In the genomic region with DNA sequence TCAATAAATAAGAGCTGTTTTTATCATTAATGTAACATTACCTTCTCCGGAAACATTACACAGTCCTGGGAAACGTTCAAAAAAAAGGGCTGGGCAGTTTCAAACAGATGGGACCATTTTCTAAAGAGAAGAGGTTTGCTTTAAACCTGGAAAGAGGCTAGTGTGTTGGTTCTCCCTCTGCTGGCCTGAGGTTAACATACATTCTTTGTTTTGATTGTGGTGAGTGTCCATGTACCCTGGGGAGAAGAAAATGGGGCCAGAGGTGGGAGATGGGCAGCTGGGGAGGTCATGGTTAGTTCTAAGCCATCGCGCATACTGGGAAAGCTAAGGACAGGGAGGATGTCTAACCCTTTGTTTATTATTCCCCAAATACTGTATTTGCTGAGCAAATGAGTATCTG, we compare ENCODE assay signal across 8 cellular contexts.
A peak's percentile ranks its signal among the peaks of the same experiment; 100 is the strongest.
DNase-seq lines count a peak whose midpoint lies in the region; ATAC-seq and TF ChIP-seq lines count a peak whose summit lies in the region.

No MANE protein-coding gene starts in this region.

- no peaks in the 10 kb centered on the region for H3K36me3 Mint-ChIP-seq in WTC11

- CTCF ChIA-PET in WTC11 (lab: Charles Lee), result interaction anchor here (1.2 to 1.7 kb wide), 4 partner anchors 11 to 160 kb away, joined by 3 to 6 read pairs (median 5); no protein-coding TSS in a partner anchor

- POLR2A ChIA-PET in WTC11 (lab: Charles Lee), result no interaction called here

- no peak overlapping the region for H3K4me3 Mint-ChIP-seq in WTC11

- intact Hi-C loops in Right ventricle myocardium inferior (cut with DNase I) (no loop called here), cardiac septum (cut with DNase I) (no loop called here), left ventricle myocardium superior (cut with micrococcal nuclease) (no loop called here)

- H3K27ac Mint-ChIP-seq in WTC11, result no peak overlapping the region

- ATAC-seq in Right ventricle myocardium inferior, result peak; percentile 36
- peak; percentile 68 for ATAC-seq in WTC11
- peak; percentile 74 for ATAC-seq in left ventricle myocardium superior
- ATAC-seq in HG02852 (IDR thresholded peaks at IDR 0.05; ENCODE audit: unreplicated experiment), result no peak

- H3K4me1 Mint-ChIP-seq in WTC11, result peaks cover 35% of the 10 kb centered on the region

- H3K27me3 Mint-ChIP-seq in WTC11 (ENCODE audit: low read depth), result no peaks in the 10 kb centered on the region

- DNase-seq in Right ventricle myocardium inferior (ENCODE audit: missing footprints) (no peak), cardiac septum (ENCODE audit: low spot score) (no peak), WTC11 (ENCODE audit: low spot score) (peak; percentile 15), left ventricle myocardium superior (no peak), activated T-cell treated with anti-CD3 and anti-CD28 coated beads for 4 hours (no peak), NCI-H2196 (lab: John Stamatoyannopoulos, UW; ENCODE audit: unreplicated experiment) (no peak)
- DNase-seq in central memory CD4-positive, alpha-beta T cell, result no peak

- no peaks in the 10 kb centered on the region for H3K9me3 Mint-ChIP-seq in WTC11

- TF ChIP-seq CTCF in WTC11 (IDR thresholded peaks at IDR 0.05), result no peak; the same call in 1 of the 2 replicates

TF ChIP-seq in WTC11, 78 proteins besides CTCF, POLR2A, EP300 and RAD21:
- no peak for TF ChIP-seq USF2 (CRISPR knock-in tag; IDR thresholded peaks at IDR 0.05)
- no peak for TF ChIP-seq FOXP4 (CRISPR knock-in tag; IDR thresholded peaks at IDR 0.05)
- TF ChIP-seq CREM (CRISPR knock-in tag; IDR thresholded peaks at IDR 0.05), result no peak
- no peak for TF ChIP-seq ZNF121 (CRISPR knock-in tag; IDR thresholded peaks at IDR 0.05)
- no peak for TF ChIP-seq GABPB1 (CRISPR knock-in tag; IDR thresholded peaks at IDR 0.05)
- TF ChIP-seq, protein P1, sequence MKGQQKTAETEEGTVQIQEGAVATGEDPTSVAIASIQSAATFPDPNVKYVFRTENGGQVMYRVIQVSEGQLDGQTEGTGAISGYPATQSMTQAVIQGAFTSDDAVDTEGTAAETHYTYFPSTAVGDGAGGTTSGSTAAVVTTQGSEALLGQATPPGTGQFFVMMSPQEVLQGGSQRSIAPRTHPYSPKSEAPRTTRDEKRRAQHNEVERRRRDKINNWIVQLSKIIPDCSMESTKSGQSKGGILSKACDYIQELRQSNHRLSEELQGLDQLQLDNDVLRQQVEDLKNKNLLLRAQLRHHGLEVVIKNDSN (CRISPR knock-in tag; IDR thresholded peaks at IDR 0.05), result no peak
- TF ChIP-seq NR1H2 (CRISPR knock-in tag; IDR thresholded peaks at IDR 0.05), result no peak
- TF ChIP-seq MYBL2 (CRISPR knock-in tag; IDR thresholded peaks at IDR 0.05), result no peak
- TF ChIP-seq, protein P2, sequence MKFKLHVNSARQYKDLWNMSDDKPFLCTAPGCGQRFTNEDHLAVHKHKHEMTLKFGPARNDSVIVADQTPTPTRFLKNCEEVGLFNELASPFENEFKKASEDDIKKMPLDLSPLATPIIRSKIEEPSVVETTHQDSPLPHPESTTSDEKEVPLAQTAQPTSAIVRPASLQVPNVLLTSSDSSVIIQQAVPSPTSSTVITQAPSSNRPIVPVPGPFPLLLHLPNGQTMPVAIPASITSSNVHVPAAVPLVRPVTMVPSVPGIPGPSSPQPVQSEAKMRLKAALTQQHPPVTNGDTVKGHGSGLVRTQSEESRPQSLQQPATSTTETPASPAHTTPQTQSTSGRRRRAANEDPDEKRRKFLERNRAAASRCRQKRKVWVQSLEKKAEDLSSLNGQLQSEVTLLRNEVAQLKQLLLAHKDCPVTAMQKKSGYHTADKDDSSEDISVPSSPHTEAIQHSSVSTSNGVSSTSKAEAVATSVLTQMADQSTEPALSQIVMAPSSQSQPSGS (CRISPR knock-in tag; IDR thresholded peaks at IDR 0.05; ENCODE audit: borderline replicate concordance, low read depth), result no peak
- TF ChIP-seq TCF7 (CRISPR knock-in tag; IDR thresholded peaks at IDR 0.05; ENCODE audit: low read depth), result no peak
- TF ChIP-seq, protein P3, sequence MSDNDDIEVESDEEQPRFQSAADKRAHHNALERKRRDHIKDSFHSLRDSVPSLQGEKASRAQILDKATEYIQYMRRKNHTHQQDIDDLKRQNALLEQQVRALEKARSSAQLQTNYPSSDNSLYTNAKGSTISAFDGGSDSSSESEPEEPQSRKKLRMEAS (CRISPR knock-in tag; IDR thresholded peaks at IDR 0.05), result no peak
- no peak for TF ChIP-seq RORB (CRISPR knock-in tag; IDR thresholded peaks at IDR 0.05)
- no peak for TF ChIP-seq NFE2L1 (CRISPR knock-in tag; IDR thresholded peaks at IDR 0.05)
- TF ChIP-seq IRF2 (CRISPR knock-in tag; IDR thresholded peaks at IDR 0.05; ENCODE audit: borderline replicate concordance, low read depth), result no peak
- no peak for TF ChIP-seq SMAD3 (CRISPR knock-in tag; IDR thresholded peaks at IDR 0.05; ENCODE audit: borderline replicate concordance)
- TF ChIP-seq SP1 (CRISPR knock-in tag; conservative IDR thresholded peaks at IDR 0.05), result no peak
- TF ChIP-seq ZNF138 (CRISPR knock-in tag; conservative IDR thresholded peaks at IDR 0.05), result no peak
- no peak for TF ChIP-seq JAZF1 (CRISPR knock-in tag; IDR thresholded peaks at IDR 0.05)
- no peak for TF ChIP-seq SOX15 (CRISPR knock-in tag; IDR thresholded peaks at IDR 0.05)
